In genomic region chr7:36153571-36154097, GRCh38 we compare ENCODE assay signal across 2 cellular contexts.
TF ChIP-seq lines count a peak whose summit lies in the region.

No MANE protein-coding gene starts in this region.

TF ChIP-seq in HEK293, 187 proteins besides CTCF, POLR2A, EP300 and RAD21 (continues in another document):
- TF ChIP-seq, protein P1, sequence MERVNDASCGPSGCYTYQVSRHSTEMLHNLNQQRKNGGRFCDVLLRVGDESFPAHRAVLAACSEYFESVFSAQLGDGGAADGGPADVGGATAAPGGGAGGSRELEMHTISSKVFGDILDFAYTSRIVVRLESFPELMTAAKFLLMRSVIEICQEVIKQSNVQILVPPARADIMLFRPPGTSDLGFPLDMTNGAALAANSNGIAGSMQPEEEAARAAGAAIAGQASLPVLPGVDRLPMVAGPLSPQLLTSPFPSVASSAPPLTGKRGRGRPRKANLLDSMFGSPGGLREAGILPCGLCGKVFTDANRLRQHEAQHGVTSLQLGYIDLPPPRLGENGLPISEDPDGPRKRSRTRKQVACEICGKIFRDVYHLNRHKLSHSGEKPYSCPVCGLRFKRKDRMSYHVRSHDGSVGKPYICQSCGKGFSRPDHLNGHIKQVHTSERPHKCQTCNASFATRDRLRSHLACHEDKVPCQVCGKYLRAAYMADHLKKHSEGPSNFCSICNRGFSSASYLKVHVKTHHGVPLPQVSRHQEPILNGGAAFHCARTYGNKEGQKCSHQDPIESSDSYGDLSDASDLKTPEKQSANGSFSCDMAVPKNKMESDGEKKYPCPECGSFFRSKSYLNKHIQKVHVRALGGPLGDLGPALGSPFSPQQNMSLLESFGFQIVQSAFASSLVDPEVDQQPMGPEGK (tag by site-specific recombination; IDR thresholded peaks at IDR 0.05), result peak; percentile 39; the same call in 1 of the 2 replicates
- TF ChIP-seq, protein P2, sequence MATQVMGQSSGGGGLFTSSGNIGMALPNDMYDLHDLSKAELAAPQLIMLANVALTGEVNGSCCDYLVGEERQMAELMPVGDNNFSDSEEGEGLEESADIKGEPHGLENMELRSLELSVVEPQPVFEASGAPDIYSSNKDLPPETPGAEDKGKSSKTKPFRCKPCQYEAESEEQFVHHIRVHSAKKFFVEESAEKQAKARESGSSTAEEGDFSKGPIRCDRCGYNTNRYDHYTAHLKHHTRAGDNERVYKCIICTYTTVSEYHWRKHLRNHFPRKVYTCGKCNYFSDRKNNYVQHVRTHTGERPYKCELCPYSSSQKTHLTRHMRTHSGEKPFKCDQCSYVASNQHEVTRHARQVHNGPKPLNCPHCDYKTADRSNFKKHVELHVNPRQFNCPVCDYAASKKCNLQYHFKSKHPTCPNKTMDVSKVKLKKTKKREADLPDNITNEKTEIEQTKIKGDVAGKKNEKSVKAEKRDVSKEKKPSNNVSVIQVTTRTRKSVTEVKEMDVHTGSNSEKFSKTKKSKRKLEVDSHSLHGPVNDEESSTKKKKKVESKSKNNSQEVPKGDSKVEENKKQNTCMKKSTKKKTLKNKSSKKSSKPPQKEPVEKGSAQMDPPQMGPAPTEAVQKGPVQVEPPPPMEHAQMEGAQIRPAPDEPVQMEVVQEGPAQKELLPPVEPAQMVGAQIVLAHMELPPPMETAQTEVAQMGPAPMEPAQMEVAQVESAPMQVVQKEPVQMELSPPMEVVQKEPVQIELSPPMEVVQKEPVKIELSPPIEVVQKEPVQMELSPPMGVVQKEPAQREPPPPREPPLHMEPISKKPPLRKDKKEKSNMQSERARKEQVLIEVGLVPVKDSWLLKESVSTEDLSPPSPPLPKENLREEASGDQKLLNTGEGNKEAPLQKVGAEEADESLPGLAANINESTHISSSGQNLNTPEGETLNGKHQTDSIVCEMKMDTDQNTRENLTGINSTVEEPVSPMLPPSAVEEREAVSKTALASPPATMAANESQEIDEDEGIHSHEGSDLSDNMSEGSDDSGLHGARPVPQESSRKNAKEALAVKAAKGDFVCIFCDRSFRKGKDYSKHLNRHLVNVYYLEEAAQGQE (tag by site-specific recombination; IDR thresholded peaks at IDR 0.05), result no peak
- TF ChIP-seq ZEB2 (tag by site-specific recombination; IDR thresholded peaks at IDR 0.05) (peak; percentile 20; the same call in 1 of the 2 replicates), ELK4 (IDR thresholded peaks at IDR 0.05; ENCODE audit: borderline replicate concordance, low read depth, low read length) (no peak), ZNF132 (tag by site-specific recombination; IDR thresholded peaks at IDR 0.05; ENCODE audit: borderline replicate concordance) (no peak), ZNF830 (tag by site-specific recombination; IDR thresholded peaks at IDR 0.05; ENCODE audit: low read depth) (no peak), TCF7L2 (IDR thresholded peaks at IDR 0.05; ENCODE audit: borderline replicate concordance, low read depth, low read length) (no peak), GLIS1 (tag by site-specific recombination; IDR thresholded peaks at IDR 0.05) (peak; percentile 27; the same call in 1 of the 2 replicates), OVOL3 (tag by site-specific recombination; IDR thresholded peaks at IDR 0.05) (no peak), ZNF600 (tag by site-specific recombination; IDR thresholded peaks at IDR 0.05) (0 out of 2 replicates have a peak, but pooled peaks have one; percentile 27), GLIS2 (tag by site-specific recombination; IDR thresholded peaks at IDR 0.05) (peak; percentile 72), ZNF155 (tag by site-specific recombination; IDR thresholded peaks at IDR 0.05) (no peak), SCRT2 (tag by site-specific recombination; IDR thresholded peaks at IDR 0.05) (peak; percentile 15; the same call in 1 of the 2 replicates), HOXA7 (CRISPR knock-in tag; IDR thresholded peaks at IDR 0.05; ENCODE audit: borderline replicate concordance) (no peak)
- TF ChIP-seq, protein P3, sequence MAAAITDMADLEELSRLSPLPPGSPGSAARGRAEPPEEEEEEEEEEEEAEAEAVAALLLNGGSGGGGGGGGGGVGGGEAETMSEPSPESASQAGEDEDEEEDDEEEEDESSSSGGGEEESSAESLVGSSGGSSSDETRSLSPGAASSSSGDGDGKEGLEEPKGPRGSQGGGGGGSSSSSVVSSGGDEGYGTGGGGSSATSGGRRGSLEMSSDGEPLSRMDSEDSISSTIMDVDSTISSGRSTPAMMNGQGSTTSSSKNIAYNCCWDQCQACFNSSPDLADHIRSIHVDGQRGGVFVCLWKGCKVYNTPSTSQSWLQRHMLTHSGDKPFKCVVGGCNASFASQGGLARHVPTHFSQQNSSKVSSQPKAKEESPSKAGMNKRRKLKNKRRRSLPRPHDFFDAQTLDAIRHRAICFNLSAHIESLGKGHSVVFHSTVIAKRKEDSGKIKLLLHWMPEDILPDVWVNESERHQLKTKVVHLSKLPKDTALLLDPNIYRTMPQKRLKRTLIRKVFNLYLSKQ (tag by site-specific recombination; IDR thresholded peaks at IDR 0.05; ENCODE audit: borderline replicate concordance), result no peak
- TF ChIP-seq, protein P4, sequence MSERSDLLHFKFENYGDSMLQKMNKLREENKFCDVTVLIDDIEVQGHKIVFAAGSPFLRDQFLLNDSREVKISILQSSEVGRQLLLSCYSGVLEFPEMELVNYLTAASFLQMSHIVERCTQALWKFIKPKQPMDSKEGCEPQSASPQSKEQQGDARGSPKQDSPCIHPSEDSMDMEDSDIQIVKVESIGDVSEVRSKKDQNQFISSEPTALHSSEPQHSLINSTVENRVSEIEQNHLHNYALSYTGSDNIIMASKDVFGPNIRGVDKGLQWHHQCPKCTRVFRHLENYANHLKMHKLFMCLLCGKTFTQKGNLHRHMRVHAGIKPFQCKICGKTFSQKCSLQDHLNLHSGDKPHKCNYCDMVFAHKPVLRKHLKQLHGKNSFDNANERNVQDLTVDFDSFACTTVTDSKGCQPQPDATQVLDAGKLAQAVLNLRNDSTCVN (tag by site-specific recombination; optimal IDR thresholded peaks at IDR 0.05), result no peak

TF ChIP-seq in HepG2, 621 proteins besides CTCF, POLR2A, EP300 and RAD21 (continued from another document and continues in another):
- TF ChIP-seq ZNF704 (CRISPR knock-in tag; IDR thresholded peaks at IDR 0.05; ENCODE audit: borderline replicate concordance) (no peak), ZNF598 (CRISPR knock-in tag; IDR thresholded peaks at IDR 0.05; ENCODE audit: borderline replicate concordance) (no peak), MNT (IDR thresholded peaks at IDR 0.05) (no peak), ZSCAN21 (CRISPR knock-in tag; IDR thresholded peaks at IDR 0.05; ENCODE audit: borderline replicate concordance) (no peak), FOXA1 (IDR thresholded peaks at IDR 0.05) (no peak), FOXA1 (CRISPR knock-in tag; IDR thresholded peaks at IDR 0.05) (no peak), SIN3B (IDR thresholded peaks at IDR 0.05; ENCODE audit: low read length) (no peak), ZC3H4 (CRISPR knock-in tag; IDR thresholded peaks at IDR 0.05; ENCODE audit: borderline replicate concordance) (no peak), KDM5A (IDR thresholded peaks at IDR 0.05; ENCODE audit: borderline replicate concordance, low read length) (no peak), ZKSCAN1 (IDR thresholded peaks at IDR 0.05; ENCODE audit: low read length) (no peak), DNMT3B (CRISPR knock-in tag; conservative IDR thresholded peaks at IDR 0.05) (no peak), ZNF563 (CRISPR knock-in tag; IDR thresholded peaks at IDR 0.05) (no peak; the same call in 1 of the 2 replicates), ZNF776 (CRISPR knock-in tag; IDR thresholded peaks at IDR 0.05) (0 out of 2 replicates have a peak, but pooled peaks have one; percentile 7), ZFP36 (IDR thresholded peaks at IDR 0.05; ENCODE audit: borderline replicate concordance, low read depth, low read length, partially characterized antibody) (no peak), ZNF788 (CRISPR knock-in tag; IDR thresholded peaks at IDR 0.05; ENCODE audit: borderline replicate concordance) (no peak), ZNF460 (CRISPR knock-in tag; IDR thresholded peaks at IDR 0.05; ENCODE audit: borderline replicate concordance) (no peak), ARNT2 (CRISPR knock-in tag; IDR thresholded peaks at IDR 0.05; ENCODE audit: low read depth) (no peak), EZH2 (conservative IDR thresholded peaks at IDR 0.05; ENCODE audit: low read depth, low read length) (no peak), JARID2 (CRISPR knock-in tag; IDR thresholded peaks at IDR 0.05; ENCODE audit: insufficient replicate concordance) (no peak), HOMEZ (CRISPR knock-in tag; IDR thresholded peaks at IDR 0.05; ENCODE audit: low read depth) (no peak), HDAC2 (CRISPR knock-in tag; IDR thresholded peaks at IDR 0.05) (no peak), ZKSCAN8 (CRISPR knock-in tag; IDR thresholded peaks at IDR 0.05; ENCODE audit: borderline replicate concordance) (no peak), MIER2 (CRISPR knock-in tag; IDR thresholded peaks at IDR 0.05) (no peak), NR2C2 (CRISPR knock-in tag; IDR thresholded peaks at IDR 0.05; ENCODE audit: borderline replicate concordance) (no peak), ZSCAN31 (CRISPR knock-in tag; IDR thresholded peaks at IDR 0.05; ENCODE audit: low read depth) (no peak), AGO2 (optimal IDR thresholded peaks at IDR 0.05; ENCODE audit: low read depth, low read length) (no peak), ZNF589 (CRISPR knock-in tag; conservative IDR thresholded peaks at IDR 0.05) (no peak), TBP (CRISPR knock-in tag; IDR thresholded peaks at IDR 0.05) (no peak), MED13 (CRISPR knock-in tag; IDR thresholded peaks at IDR 0.05) (no peak)
- TF ChIP-seq, protein P5, sequence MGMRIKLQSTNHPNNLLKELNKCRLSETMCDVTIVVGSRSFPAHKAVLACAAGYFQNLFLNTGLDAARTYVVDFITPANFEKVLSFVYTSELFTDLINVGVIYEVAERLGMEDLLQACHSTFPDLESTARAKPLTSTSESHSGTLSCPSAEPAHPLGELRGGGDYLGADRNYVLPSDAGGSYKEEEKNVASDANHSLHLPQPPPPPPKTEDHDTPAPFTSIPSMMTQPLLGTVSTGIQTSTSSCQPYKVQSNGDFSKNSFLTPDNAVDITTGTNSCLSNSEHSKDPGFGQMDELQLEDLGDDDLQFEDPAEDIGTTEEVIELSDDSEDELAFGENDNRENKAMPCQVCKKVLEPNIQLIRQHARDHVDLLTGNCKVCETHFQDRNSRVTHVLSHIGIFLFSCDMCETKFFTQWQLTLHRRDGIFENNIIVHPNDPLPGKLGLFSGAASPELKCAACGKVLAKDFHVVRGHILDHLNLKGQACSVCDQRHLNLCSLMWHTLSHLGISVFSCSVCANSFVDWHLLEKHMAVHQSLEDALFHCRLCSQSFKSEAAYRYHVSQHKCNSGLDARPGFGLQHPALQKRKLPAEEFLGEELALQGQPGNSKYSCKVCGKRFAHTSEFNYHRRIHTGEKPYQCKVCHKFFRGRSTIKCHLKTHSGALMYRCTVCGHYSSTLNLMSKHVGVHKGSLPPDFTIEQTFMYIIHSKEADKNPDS (CRISPR knock-in tag; IDR thresholded peaks at IDR 0.05), result no peak
- TF ChIP-seq, protein P6, sequence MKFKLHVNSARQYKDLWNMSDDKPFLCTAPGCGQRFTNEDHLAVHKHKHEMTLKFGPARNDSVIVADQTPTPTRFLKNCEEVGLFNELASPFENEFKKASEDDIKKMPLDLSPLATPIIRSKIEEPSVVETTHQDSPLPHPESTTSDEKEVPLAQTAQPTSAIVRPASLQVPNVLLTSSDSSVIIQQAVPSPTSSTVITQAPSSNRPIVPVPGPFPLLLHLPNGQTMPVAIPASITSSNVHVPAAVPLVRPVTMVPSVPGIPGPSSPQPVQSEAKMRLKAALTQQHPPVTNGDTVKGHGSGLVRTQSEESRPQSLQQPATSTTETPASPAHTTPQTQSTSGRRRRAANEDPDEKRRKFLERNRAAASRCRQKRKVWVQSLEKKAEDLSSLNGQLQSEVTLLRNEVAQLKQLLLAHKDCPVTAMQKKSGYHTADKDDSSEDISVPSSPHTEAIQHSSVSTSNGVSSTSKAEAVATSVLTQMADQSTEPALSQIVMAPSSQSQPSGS (CRISPR knock-in tag; IDR thresholded peaks at IDR 0.05), result no peak
- TF ChIP-seq, protein P7, sequence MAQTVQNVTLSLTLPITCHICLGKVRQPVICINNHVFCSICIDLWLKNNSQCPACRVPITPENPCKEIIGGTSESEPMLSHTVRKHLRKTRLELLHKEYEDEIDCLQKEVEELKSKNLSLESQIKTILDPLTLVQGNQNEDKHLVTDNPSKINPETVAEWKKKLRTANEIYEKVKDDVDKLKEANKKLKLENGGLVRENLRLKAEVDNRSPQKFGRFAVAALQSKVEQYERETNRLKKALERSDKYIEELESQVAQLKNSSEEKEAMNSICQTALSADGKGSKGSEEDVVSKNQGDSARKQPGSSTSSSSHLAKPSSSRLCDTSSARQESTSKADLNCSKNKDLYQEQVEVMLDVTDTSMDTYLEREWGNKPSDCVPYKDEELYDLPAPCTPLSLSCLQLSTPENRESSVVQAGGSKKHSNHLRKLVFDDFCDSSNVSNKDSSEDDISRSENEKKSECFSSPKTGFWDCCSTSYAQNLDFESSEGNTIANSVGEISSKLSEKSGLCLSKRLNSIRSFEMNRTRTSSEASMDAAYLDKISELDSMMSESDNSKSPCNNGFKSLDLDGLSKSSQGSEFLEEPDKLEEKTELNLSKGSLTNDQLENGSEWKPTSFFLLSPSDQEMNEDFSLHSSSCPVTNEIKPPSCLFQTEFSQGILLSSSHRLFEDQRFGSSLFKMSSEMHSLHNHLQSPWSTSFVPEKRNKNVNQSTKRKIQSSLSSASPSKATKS (CRISPR knock-in tag; IDR thresholded peaks at IDR 0.05), result no peak
